ENCODE assay signal across 9 cellular contexts in the genomic region with DNA sequence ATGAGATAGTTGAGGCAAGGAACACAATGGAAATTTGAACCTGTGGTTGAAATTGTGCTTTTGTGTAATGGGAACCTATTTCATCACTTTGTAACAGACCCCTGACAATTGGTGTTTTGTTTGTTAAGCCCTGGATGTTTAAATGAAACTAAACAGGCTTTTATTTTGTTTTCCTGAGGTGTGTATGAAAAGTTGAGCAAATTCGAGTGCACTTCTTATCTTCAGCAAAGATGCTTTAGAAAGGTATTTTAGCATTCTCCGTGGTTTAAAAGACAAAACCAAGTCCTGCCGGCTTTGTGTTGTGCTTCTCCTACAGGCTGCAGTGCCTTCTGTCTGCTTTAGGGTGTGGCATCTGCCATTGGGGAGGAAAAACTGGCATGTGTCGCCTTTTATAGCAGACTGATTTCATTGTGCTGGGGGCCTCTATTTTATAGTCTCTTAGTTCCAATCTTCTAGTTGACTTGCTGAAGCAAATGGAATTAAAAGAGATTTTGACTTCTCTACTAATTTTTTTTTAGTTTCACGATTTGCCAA. TPM values are rescaled to one million over a fixed set of nuclear protein-coding genes. Genes with fewer than 3 reads are reported as not detected.
DNase-seq lines count a peak whose midpoint lies in the region; ATAC-seq and TF ChIP-seq lines count a peak whose summit lies in the region.
"Had no signal": no experiment of that assay in that cellular context is flagged by ENCODE, and none has a peak within 500 bp of the region (broad histone marks: within the 10 kb centered on the region; RNA-seq: fewer than 3 reads in every experiment).

No MANE protein-coding gene starts in this region.

- no peaks in the 10 kb centered on the region for H3K27me3 ChIP-seq in SK-N-SH (ENCODE audit: insufficient read depth)
- H3K27me3 ChIP-seq in Peyer's patch = no peaks in the 10 kb centered on the region
- H3K27me3 ChIP-seq: spleen had no signal

- H2AFZ ChIP-seq in SK-N-SH (ENCODE audit: low read depth) = peak overlapping the region; percentile 32; the same call in 1 of the 2 replicates

- TF ChIP-seq CTCF in SK-N-SH (IDR thresholded peaks at IDR 0.05) (no peak), Peyer's patch (IDR thresholded peaks at IDR 0.05) (peak in 2 of 6 experiments; percentile 6 to 21)

- no peak overlapping the region for H3K9ac ChIP-seq in SK-N-SH

- H3K9me3 ChIP-seq in SK-N-SH (no peaks in the 10 kb centered on the region), Peyer's patch (no peaks in the 10 kb centered on the region)
- H3K9me3 ChIP-seq: spleen had no signal

- ATAC-seq in SK-N-SH treated with all-trans-retinoic acid at 6 μM for 48 hours = no peak
- no peak for ATAC-seq in HG03342 (IDR thresholded peaks at IDR 0.05; ENCODE audit: unreplicated experiment)

- H3K4me3 ChIP-seq in SK-N-SH (ENCODE audit: low read depth in 2 of 2, low read length in 1 of 2) (no peak overlapping the region), Peyer's patch (no peak overlapping the region)
- H3K4me3 ChIP-seq: spleen had no signal

- H3K4me1 ChIP-seq in SK-N-SH (ENCODE audit: control insufficient read depth in 1 of 2, insufficient read depth in 2 of 2, low read depth in 1 of 2, low read length in 1 of 2) (peaks cover 11 to 12% of the 10 kb centered on the region in 2 experiments; a peak in 3 of 4 replicates), Peyer's patch (peaks cover 0 to 18% (median 2%) of the 10 kb centered on the region in 4 donors)

- TF ChIP-seq POLR2A in Peyer's patch (IDR thresholded peaks at IDR 0.05) = no peak

- no peaks in the 10 kb centered on the region for H3K36me3 ChIP-seq in SK-N-SH (replicated peaks in 1 of 2; ENCODE audit: control insufficient read depth in 1 of 2, insufficient read depth in 2 of 2, low read length in 1 of 2)
- H3K36me3 ChIP-seq in Peyer's patch = no peaks in the 10 kb centered on the region
- H3K36me3 ChIP-seq: spleen had no signal

- peaks cover 13% of the 10 kb centered on the region for H3F3A ChIP-seq in SK-N-SH (replicated peaks; ENCODE audit: insufficient read depth)

- no peak overlapping the region for H3K4me2 ChIP-seq in SK-N-SH

- CTCF ChIA-PET in SK-N-SH (lab: Yijun Ruan, JAX) = interaction anchor here (1.4 kb wide), 1 partner anchor 246 kb away, joined by 3 read pairs; no protein-coding TSS in a partner anchor

- no peaks in the 10 kb centered on the region for H3K9me2 ChIP-seq in SK-N-SH

- no peak for TF ChIP-seq RAD21 in SK-N-SH (IDR thresholded peaks at IDR 0.05; ENCODE audit: low read length)

- no peak for TF ChIP-seq EP300 in SK-N-SH (IDR thresholded peaks at IDR 0.05; ENCODE audit: borderline replicate concordance in 1 of 2, low read depth in 1 of 2, low read length in 1 of 2)

- POLR2A ChIA-PET in SK-N-SH (lab: Yijun Ruan, JAX) = no interaction called here

- 76% methylated on average over 5 of the region's 5 CpGs for WGBS in SK-N-SH (ENCODE audit: low lambda C conversion rate)

- peaks cover 33% of the 10 kb centered on the region for H3K79me2 ChIP-seq in SK-N-SH (ENCODE audit: insufficient read depth)

- H4K20me1 ChIP-seq in SK-N-SH (ENCODE audit: insufficient read depth) = peaks cover 2% of the 10 kb centered on the region; the same call in 1 of the 2 replicates

- H3K27ac ChIP-seq in SK-N-SH (ENCODE audit: low read depth in 2 of 2, low read length in 1 of 2) (peak overlapping the region in 1 of 2 experiments; percentile 96; a peak in 1 of 4 replicates), Peyer's patch (no peak overlapping the region)

- no peak for DNase-seq in SK-N-SH
- peak; percentile 33 for DNase-seq in OCI-M1 (lab: John Stamatoyannopoulos, UW)
- peak; percentile 21 for DNase-seq in fibroblast of peridontal ligament (ENCODE audit: extremely low read depth)
- peak; percentile 64 for DNase-seq in superior temporal gyrus (ENCODE audit: extremely low spot score)
- no peak for DNase-seq in DMS153 (lab: John Stamatoyannopoulos, UW)
- DNase-seq in Peyer's patch = no peak
- DNase-seq: spleen had no signal

TF ChIP-seq in SK-N-SH, 30 proteins besides CTCF, POLR2A, EP300 and RAD21:
- TF ChIP-seq MEF2A (IDR thresholded peaks at IDR 0.05; ENCODE audit: borderline replicate concordance, low read depth) = no peak
- TF ChIP-seq, protein P1, sequence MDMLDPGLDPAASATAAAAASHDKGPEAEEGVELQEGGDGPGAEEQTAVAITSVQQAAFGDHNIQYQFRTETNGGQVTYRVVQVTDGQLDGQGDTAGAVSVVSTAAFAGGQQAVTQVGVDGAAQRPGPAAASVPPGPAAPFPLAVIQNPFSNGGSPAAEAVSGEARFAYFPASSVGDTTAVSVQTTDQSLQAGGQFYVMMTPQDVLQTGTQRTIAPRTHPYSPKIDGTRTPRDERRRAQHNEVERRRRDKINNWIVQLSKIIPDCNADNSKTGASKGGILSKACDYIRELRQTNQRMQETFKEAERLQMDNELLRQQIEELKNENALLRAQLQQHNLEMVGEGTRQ (IDR thresholded peaks at IDR 0.05; ENCODE audit: borderline replicate concordance, low read depth, low read length) = no peak
- TF ChIP-seq FOSL2 (IDR thresholded peaks at IDR 0.05; ENCODE audit: borderline replicate concordance, low read depth) = no peak
- TF ChIP-seq EZH2phosphoT487 (IDR thresholded peaks at IDR 0.05; ENCODE audit: borderline replicate concordance, low read depth) = no peak
- TF ChIP-seq, protein P2, sequence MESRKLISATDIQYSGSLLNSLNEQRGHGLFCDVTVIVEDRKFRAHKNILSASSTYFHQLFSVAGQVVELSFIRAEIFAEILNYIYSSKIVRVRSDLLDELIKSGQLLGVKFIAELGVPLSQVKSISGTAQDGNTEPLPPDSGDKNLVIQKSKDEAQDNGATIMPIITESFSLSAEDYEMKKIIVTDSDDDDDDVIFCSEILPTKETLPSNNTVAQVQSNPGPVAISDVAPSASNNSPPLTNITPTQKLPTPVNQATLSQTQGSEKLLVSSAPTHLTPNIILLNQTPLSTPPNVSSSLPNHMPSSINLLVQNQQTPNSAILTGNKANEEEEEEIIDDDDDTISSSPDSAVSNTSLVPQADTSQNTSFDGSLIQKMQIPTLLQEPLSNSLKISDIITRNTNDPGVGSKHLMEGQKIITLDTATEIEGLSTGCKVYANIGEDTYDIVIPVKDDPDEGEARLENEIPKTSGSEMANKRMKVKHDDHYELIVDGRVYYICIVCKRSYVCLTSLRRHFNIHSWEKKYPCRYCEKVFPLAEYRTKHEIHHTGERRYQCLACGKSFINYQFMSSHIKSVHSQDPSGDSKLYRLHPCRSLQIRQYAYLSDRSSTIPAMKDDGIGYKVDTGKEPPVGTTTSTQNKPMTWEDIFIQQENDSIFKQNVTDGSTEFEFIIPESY (IDR thresholded peaks at IDR 0.05; ENCODE audit: borderline replicate concordance, low read depth) = no peak
- no peak for TF ChIP-seq TCF12 (IDR thresholded peaks at IDR 0.05)

TF ChIP-seq in SK-N-SH treated with all-trans-retinoic acid at 6 μM for 48 hours, 23 proteins besides CTCF, POLR2A, EP300 and RAD21:
- TF ChIP-seq RARB (CRISPR knock-in tag; IDR thresholded peaks at IDR 0.05) (no peak), ISL1 (CRISPR knock-in tag; IDR thresholded peaks at IDR 0.05) (no peak), ZNF70 (CRISPR knock-in tag; IDR thresholded peaks at IDR 0.05) (no peak), ZFP3 (CRISPR knock-in tag; IDR thresholded peaks at IDR 0.05) (no peak), ZNF8 (CRISPR knock-in tag; IDR thresholded peaks at IDR 0.05) (no peak), PPARA (CRISPR knock-in tag; IDR thresholded peaks at IDR 0.05; ENCODE audit: borderline replicate concordance) (no peak), ARNTL (CRISPR knock-in tag; IDR thresholded peaks at IDR 0.05; ENCODE audit: borderline replicate concordance, low read depth) (no peak), TCF4 (CRISPR knock-in tag; IDR thresholded peaks at IDR 0.05; ENCODE audit: borderline replicate concordance) (no peak), BACH2 (CRISPR knock-in tag; IDR thresholded peaks at IDR 0.05; ENCODE audit: borderline replicate concordance) (no peak)
- TF ChIP-seq, protein P3, sequence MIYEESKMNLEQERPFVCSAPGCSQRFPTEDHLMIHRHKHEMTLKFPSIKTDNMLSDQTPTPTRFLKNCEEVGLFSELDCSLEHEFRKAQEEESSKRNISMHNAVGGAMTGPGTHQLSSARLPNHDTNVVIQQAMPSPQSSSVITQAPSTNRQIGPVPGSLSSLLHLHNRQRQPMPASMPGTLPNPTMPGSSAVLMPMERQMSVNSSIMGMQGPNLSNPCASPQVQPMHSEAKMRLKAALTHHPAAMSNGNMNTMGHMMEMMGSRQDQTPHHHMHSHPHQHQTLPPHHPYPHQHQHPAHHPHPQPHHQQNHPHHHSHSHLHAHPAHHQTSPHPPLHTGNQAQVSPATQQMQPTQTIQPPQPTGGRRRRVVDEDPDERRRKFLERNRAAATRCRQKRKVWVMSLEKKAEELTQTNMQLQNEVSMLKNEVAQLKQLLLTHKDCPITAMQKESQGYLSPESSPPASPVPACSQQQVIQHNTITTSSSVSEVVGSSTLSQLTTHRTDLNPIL (CRISPR knock-in tag; IDR thresholded peaks at IDR 0.05; ENCODE audit: low read depth) = no peak
- TF ChIP-seq, protein P4, sequence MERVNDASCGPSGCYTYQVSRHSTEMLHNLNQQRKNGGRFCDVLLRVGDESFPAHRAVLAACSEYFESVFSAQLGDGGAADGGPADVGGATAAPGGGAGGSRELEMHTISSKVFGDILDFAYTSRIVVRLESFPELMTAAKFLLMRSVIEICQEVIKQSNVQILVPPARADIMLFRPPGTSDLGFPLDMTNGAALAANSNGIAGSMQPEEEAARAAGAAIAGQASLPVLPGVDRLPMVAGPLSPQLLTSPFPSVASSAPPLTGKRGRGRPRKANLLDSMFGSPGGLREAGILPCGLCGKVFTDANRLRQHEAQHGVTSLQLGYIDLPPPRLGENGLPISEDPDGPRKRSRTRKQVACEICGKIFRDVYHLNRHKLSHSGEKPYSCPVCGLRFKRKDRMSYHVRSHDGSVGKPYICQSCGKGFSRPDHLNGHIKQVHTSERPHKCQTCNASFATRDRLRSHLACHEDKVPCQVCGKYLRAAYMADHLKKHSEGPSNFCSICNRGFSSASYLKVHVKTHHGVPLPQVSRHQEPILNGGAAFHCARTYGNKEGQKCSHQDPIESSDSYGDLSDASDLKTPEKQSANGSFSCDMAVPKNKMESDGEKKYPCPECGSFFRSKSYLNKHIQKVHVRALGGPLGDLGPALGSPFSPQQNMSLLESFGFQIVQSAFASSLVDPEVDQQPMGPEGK (CRISPR knock-in tag; IDR thresholded peaks at IDR 0.05; ENCODE audit: borderline replicate concordance) = no peak

RNA-seq across cellular contexts. Expression of a gene that starts 2.2 kb away (rescaled TPM):
- polyA plus RNA-seq in SK-N-SH (2012; rRNA removed) = 13.2 and 13.6 TPM in 2 replicates
- polyA plus RNA-seq in SK-N-SH (2012; cell fraction: cytosol; rRNA removed) = 11.5 and 14.7 TPM in 2 replicates
- 24.0 and 33.9 TPM in 2 replicates for polyA plus RNA-seq in SK-N-SH (2012; cell fraction: nucleus; rRNA removed)
- 100 to 1,000 TPM; 117 to 174 (median 149) TPM for total RNA-seq in Peyer's patch

Comparison
In these comparisons a context has a peak if more than half of its experiments do, and no peak if none do; other contexts are left out.
1. DNase-seq: peak in OCI-M1 (single experiment), fibroblast of peridontal ligament (single experiment) and superior temporal gyrus (single experiment); none in SK-N-SH (single experiment), DMS153 (single experiment) and Peyer's patch (0 of 3).